In the genomic region with DNA sequence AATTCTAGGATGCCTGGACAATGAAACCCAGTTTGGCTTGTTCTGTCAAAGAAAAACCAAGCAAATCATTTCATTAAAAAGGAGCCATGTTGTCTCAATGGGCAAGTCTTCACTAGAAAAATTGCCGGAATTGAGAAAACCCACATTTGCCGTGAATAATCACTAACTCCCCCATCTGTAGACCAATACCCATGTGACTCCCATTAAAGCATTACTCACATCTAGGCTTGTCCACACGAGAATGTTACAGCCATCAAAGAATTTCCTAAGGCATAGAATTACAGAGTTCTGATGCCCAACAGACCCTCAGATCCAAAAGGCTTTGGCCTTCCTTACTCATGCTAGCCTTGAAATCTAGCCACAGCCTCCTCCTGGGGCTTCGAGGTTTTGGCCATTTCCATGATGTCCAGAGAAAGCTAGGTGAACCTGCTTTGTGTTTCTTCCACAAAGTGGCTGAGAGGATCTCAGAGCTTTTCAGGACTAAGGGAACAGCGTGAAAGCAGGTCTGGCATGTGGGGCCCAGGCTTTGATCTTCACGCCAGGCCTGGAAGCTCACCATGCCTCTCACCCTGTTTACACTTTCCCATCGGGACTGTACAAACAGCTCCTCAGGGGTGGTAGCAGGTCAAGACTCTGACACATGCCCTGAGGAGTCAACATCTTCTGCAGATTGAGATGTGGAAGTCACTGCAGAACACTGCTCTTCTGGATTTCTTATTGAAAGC, we compare ENCODE assay signal across 1 cellular context.
TF ChIP-seq lines count a peak whose summit lies in the region.

No MANE protein-coding gene starts in this region.

TF ChIP-seq in SK-N-SH, 30 proteins besides CTCF, POLR2A, EP300 and RAD21 (continued from another document):
- TF ChIP-seq, protein P1, sequence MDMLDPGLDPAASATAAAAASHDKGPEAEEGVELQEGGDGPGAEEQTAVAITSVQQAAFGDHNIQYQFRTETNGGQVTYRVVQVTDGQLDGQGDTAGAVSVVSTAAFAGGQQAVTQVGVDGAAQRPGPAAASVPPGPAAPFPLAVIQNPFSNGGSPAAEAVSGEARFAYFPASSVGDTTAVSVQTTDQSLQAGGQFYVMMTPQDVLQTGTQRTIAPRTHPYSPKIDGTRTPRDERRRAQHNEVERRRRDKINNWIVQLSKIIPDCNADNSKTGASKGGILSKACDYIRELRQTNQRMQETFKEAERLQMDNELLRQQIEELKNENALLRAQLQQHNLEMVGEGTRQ (IDR thresholded peaks at IDR 0.05; ENCODE audit: borderline replicate concordance, low read depth, low read length) = no peak
- TF ChIP-seq RFX5 (IDR thresholded peaks at IDR 0.05; ENCODE audit: low read length) (no peak), YY1 (IDR thresholded peaks at IDR 0.05; ENCODE audit: low read depth) (no peak), RXRA (IDR thresholded peaks at IDR 0.05; ENCODE audit: borderline replicate concordance, low read depth) (no peak)
- TF ChIP-seq, protein P2, sequence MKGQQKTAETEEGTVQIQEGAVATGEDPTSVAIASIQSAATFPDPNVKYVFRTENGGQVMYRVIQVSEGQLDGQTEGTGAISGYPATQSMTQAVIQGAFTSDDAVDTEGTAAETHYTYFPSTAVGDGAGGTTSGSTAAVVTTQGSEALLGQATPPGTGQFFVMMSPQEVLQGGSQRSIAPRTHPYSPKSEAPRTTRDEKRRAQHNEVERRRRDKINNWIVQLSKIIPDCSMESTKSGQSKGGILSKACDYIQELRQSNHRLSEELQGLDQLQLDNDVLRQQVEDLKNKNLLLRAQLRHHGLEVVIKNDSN (IDR thresholded peaks at IDR 0.05; ENCODE audit: borderline replicate concordance, low read depth) = no peak
